8 cellular contexts compared by ENCODE assay signal in the genomic region with DNA sequence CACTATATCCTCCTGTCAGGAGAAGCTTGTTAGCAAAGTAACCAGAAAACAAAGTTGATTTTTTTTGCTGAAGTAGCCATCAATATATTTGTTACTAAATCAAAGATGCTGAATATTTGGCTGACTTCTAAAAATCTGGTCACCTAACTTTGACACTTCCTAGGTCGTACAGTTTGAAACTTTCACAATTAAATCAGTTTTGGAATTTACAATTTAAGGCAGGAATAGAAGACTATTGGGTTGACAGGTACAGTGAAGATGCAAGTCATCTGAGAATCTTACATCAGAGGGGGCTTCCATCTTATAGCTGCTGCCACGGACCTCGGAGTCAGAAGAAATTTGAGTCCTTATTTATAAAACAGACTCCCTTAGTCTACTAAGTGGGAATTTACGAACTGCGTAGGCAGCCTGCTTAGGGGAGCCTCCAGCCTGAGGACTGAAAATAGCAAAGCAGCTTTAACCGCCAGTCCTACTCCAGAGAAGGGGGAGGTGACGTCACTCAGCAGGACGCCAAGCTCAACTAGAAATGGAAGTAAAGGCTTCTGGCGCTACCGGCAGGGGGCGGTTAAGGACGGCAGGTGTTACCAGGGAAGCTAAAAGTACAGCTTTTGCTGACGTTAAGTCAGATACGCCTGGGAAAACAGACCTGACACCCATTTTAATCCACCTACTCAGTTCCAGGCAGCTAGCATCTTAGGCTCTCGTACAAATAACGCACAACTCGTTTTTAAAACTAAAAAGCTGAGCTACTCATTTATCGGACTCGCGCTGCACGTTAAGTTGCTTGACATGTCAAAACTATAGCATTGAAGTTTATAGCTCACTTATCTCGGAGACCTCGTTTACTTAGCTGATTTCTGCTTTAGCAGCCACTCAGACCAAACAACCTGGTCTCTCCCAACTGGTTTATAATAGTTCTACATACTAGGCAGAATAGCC.
DNase-seq lines count a peak whose midpoint lies in the region; ATAC-seq and TF ChIP-seq lines count a peak whose summit lies in the region.

No MANE protein-coding gene starts in this region.

- TF ChIP-seq CTCF in GM12873 (IDR thresholded peaks at IDR 0.05; ENCODE audit: insufficient read depth, low read depth, low read length, missing control alignments): peak; percentile 93

- ATAC-seq in HG02870 (IDR thresholded peaks at IDR 0.05; ENCODE audit: unreplicated experiment): peak; percentile 39

- peak overlapping the region; percentile 94 for H3K27ac Mint-ChIP-seq in T-helper 1 cell treated with Interleukin-12 subunit alpha and Interleukin-12 subunit beta and Interleukin-4 antibody, amounts not matched to agents 30 μg/mL and 1 μg/mL, for 36 hours

- peak overlapping the region; percentile 89 for H3K9ac ChIP-seq in rectal smooth muscle tissue (ENCODE audit: low read length)

- peak overlapping the region; percentile 84 for H3K4me3 Mint-ChIP-seq in T-helper 1 cell treated with Interleukin-12 subunit alpha and Interleukin-12 subunit beta and Interleukin-4 antibody, amounts not matched to agents 30 μg/mL and 1 μg/mL, for 36 hours

- H3K4me1 Mint-ChIP-seq in T-helper 1 cell treated with Interleukin-12 subunit alpha and Interleukin-12 subunit beta and Interleukin-4 antibody, amounts not matched to agents 30 μg/mL and 1 μg/mL, for 36 hours (ENCODE audit: low read depth): peaks cover 81% of the 10 kb centered on the region

- H3K36me3 Mint-ChIP-seq in T-helper 1 cell treated with Interleukin-12 subunit alpha and Interleukin-12 subunit beta and Interleukin-4 antibody, amounts not matched to agents 30 μg/mL and 1 μg/mL, for 36 hours (ENCODE audit: low read depth): no peaks in the 10 kb centered on the region

- peaks cover 4% of the 10 kb centered on the region for H3K27me3 Mint-ChIP-seq in T-helper 1 cell treated with Interleukin-12 subunit alpha and Interleukin-12 subunit beta and Interleukin-4 antibody, amounts not matched to agents 30 μg/mL and 1 μg/mL, for 36 hours (ENCODE audit: low read depth)

- H3K9me3 Mint-ChIP-seq in T-helper 1 cell treated with Interleukin-12 subunit alpha and Interleukin-12 subunit beta and Interleukin-4 antibody, amounts not matched to agents 30 μg/mL and 1 μg/mL, for 36 hours: no peaks in the 10 kb centered on the region

- no peaks in the 10 kb centered on the region for H3K4me1 ChIP-seq in rectal smooth muscle tissue (ENCODE audit: control insufficient read depth, insufficient read depth, low read length)

- H3K36me3 ChIP-seq in rectal smooth muscle tissue (ENCODE audit: control insufficient read depth, insufficient read depth, low read length): no peaks in the 10 kb centered on the region

- peak overlapping the region; percentile 97 for H3K27ac ChIP-seq in rectal smooth muscle tissue (ENCODE audit: low read depth, low read length)

- DNase-seq in NCI-H1694 (lab: John Stamatoyannopoulos, UW): peak; percentile 80
- peak in 54 of 56 donors; percentile 2 to 88 (median 68) for DNase-seq in amygdala (lab: John Stamatoyannopoulos, UW)
- peak; percentile 62 for DNase-seq in hepatic stellate cell (ENCODE audit: low spot score)
- DNase-seq in HuH-7.5 (ENCODE audit: low spot score): no peak

- H3K27me3 ChIP-seq in rectal smooth muscle tissue (ENCODE audit: control insufficient read depth, insufficient read depth, low read length): no peaks in the 10 kb centered on the region

- H3K4me3 ChIP-seq in rectal smooth muscle tissue (ENCODE audit: low read length): peak overlapping the region; percentile 87
